Comparison of ENCODE assay signal across 28 cellular contexts in the genomic region with DNA sequence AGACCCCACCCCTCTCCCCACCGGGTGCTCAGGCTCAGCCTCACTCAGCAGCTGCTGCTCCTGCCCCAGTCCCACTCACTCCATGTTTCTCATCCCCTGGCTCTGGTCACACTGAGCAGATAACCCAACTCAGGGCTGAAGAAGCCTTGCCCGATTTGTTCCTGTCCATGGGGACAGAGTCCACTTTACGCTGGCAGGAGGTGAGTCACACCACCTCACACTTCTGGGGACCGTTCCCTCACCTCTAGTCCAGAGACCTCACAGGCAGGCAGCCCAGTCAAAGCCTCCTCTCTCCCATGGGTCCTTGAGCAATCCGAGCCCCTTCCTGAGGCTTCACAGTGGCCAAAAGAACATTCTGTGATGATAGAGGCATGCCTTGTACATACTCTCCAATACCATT. TPM values are rescaled to one million over a fixed set of nuclear protein-coding genes. Genes with fewer than 3 reads are reported as not detected.
A peak's percentile ranks its signal among the peaks of the same experiment; 100 is the strongest.
DNase-seq lines count a peak whose midpoint lies in the region; ATAC-seq and TF ChIP-seq lines count a peak whose summit lies in the region.
"Had no signal": no experiment of that assay in that cellular context is flagged by ENCODE, and none has a peak within 500 bp of the region (broad histone marks: within the 10 kb centered on the region; RNA-seq: fewer than 3 reads in every experiment).

No MANE protein-coding gene starts in this region.

- H2AK5ac ChIP-seq in trophoblast cell (ENCODE audit: low read length) = no peak overlapping the region

- H2AFZ ChIP-seq in SK-N-SH (ENCODE audit: low read depth) (no peak overlapping the region), trophoblast cell (ENCODE audit: insufficient read depth, low read length, poor library complexity) (no peak overlapping the region)
- H2AFZ ChIP-seq: GM23338 had no signal

- no peaks in the 10 kb centered on the region for H3K79me2 ChIP-seq in SK-N-SH (ENCODE audit: insufficient read depth)
- H3K79me2 ChIP-seq in trophoblast cell (ENCODE audit: control insufficient read depth, insufficient read depth, low read length, poor library complexity) = no peaks in the 10 kb centered on the region

- no peaks in the 10 kb centered on the region for H4K20me1 ChIP-seq in SK-N-SH (ENCODE audit: insufficient read depth)

- no peak for DNase-seq in MCF 10A (ENCODE audit: unreplicated experiment)
- no peak for DNase-seq in breast epithelium (ENCODE audit: low spot score in 2 of 2)
- DNase-seq in fibroblast of mammary gland (ENCODE audit: low read depth) = peak; percentile 95
- DNase-seq in omental fat pad (ENCODE audit: low spot score) = no peak
- peak; percentile 72 for DNase-seq in transverse colon
- DNase-seq in SK-N-SH = no peak
- DNase-seq in trophoblast cell = no peak
- DNase-seq: 8988T; activated naive CD4-positive, alpha-beta T cell treated with anti-CD3 and anti-CD28 coated beads, Interleukin-2, amount 10 ng/mL, durations not matched to agents 7 days and 5 days; activated T-cell treated with anti-CD3 and anti-CD28 coated beads, Interleukin-2, amount 50 U/mL, for 72 hours; BE2C; COR-L47; dermis blood vessel endothelial cell; foreskin keratinocyte; immature natural killer cell; left ventricle myocardium superior; midbrain; NCI-H1694 treated with DMSO at 0.1 percent for 48 hours; NCI-H2227 treated with DMSO at 0.1 percent for 48 hours; nephron progenitor cell; stimulated activated CD4-positive, alpha-beta T cell treated with anti-CD3 and anti-CD28 coated beads, Interleukin-4, amount 100 ng/mL, for 4 hours; stimulated activated naive CD8-positive, alpha-beta T cell treated with anti-CD3 and anti-CD28 coated beads, Interleukin-15, amount 100 ng/mL, for 72 hours; T-helper 1 cell; upper lobe of right lung had no signal

- H3K4me3 Mint-ChIP-seq in MCF 10A (ENCODE audit: unreplicated experiment) = no peak overlapping the region
- H3K4me3 Mint-ChIP-seq: activated naive CD4-positive, alpha-beta T cell treated with anti-CD3 and anti-CD28 coated beads, Interleukin-2, amount 10 ng/mL, durations not matched to agents 7 days and 5 days; activated T-cell treated with anti-CD3 and anti-CD28 coated beads, Interleukin-2, amount 50 U/mL, for 72 hours; GM23338; immature natural killer cell; nephron progenitor cell; stimulated activated naive CD8-positive, alpha-beta T cell treated with anti-CD3 and anti-CD28 coated beads, Interleukin-15, amount 100 ng/mL, for 72 hours had no signal

- no peak overlapping the region for H3K23ac ChIP-seq in trophoblast cell (ENCODE audit: low read length)

- no peak for TF ChIP-seq CTCF in MCF 10A (IDR thresholded peaks at IDR 0.05; ENCODE audit: unreplicated experiment)
- no peak for TF ChIP-seq CTCF in breast epithelium (IDR thresholded peaks at IDR 0.05)
- no peak for TF ChIP-seq CTCF in fibroblast of mammary gland (conservative IDR thresholded peaks at IDR 0.05; ENCODE audit: control insufficient read depth, insufficient read depth, low read depth, low read length)
- TF ChIP-seq CTCF in omental fat pad (IDR thresholded peaks at IDR 0.05) = no peak
- TF ChIP-seq CTCF in transverse colon (IDR thresholded peaks at IDR 0.05) = no peak
- TF ChIP-seq CTCF in SK-N-SH (IDR thresholded peaks at IDR 0.05) = no peak

- H2BK5ac ChIP-seq in trophoblast cell (ENCODE audit: low read depth, low read length, poor library complexity) = no peak overlapping the region

- H3K4me2 ChIP-seq in SK-N-SH (no peak overlapping the region), trophoblast cell (ENCODE audit: low read length) (no peak overlapping the region)
- H3K4me2 ChIP-seq: GM23338 had no signal

- H3K36me3 ChIP-seq in breast epithelium (no peaks in the 10 kb centered on the region), transverse colon (no peaks in the 10 kb centered on the region), SK-N-SH (replicated peaks in 1 of 2; ENCODE audit: control insufficient read depth in 1 of 2, insufficient read depth in 2 of 2, low read length in 1 of 2) (no peaks in the 10 kb centered on the region), trophoblast cell (ENCODE audit: control insufficient read depth in 1 of 2, insufficient read depth in 2 of 2, low read length in 2 of 2) (no peaks in the 10 kb centered on the region)
- H3K36me3 ChIP-seq: BE2C, upper lobe of right lung had no signal

- intact Hi-C loops in MCF 10A (cut with micrococcal nuclease) = no loop called here
- intact Hi-C loops in breast epithelium (cut with DNase I; ENCODE audit: low total_unique reads) = no loop called here
- intact Hi-C loops in transverse colon (cut with DNase I; ENCODE audit: low total_unique reads) = no loop called here

- ATAC-seq in omental fat pad (ENCODE audit: low FRiP score) (peak; percentile 55), GM18858 (IDR thresholded peaks at IDR 0.05; ENCODE audit: unreplicated experiment) (no peak)
- ATAC-seq: activated T-cell treated with anti-CD3 and anti-CD28 coated beads, Interleukin-2, amount 50 U/mL, for 72 hours; foreskin keratinocyte; GM23338; left ventricle myocardium superior; stimulated activated naive CD8-positive, alpha-beta T cell treated with anti-CD3 and anti-CD28 coated beads, Interleukin-15, amount 100 ng/mL, for 72 hours; upper lobe of right lung had no signal

- TF ChIP-seq RAD21 in SK-N-SH (IDR thresholded peaks at IDR 0.05; ENCODE audit: low read length) = no peak

- TF ChIP-seq POLR2A in breast epithelium (IDR thresholded peaks at IDR 0.05) (no peak), transverse colon (IDR thresholded peaks at IDR 0.05) (peak; percentile 54)

- H3K9ac ChIP-seq in SK-N-SH (no peak overlapping the region), trophoblast cell (ENCODE audit: low read length) (no peak overlapping the region)

- no peak for TF ChIP-seq EP300 in transverse colon (IDR thresholded peaks at IDR 0.05; ENCODE audit: low read depth)
- no peak for TF ChIP-seq EP300 in SK-N-SH (IDR thresholded peaks at IDR 0.05; ENCODE audit: borderline replicate concordance in 1 of 2, low read depth in 1 of 2, low read length in 1 of 2)

- H3K9me2 ChIP-seq in SK-N-SH = no peaks in the 10 kb centered on the region

- CTCF ChIA-PET in MCF 10A (lab: Yijun Ruan, JAX) = no interaction called here
- CTCF ChIA-PET in SK-N-SH (lab: Yijun Ruan, JAX) = interaction anchor here (1.7 kb wide), 1 partner anchor 54 kb away, joined by 7 read pairs; the partner anchor contains the start of gene CRELD1

- in situ Hi-C loops in transverse colon (cut with MboI; ENCODE audit: low pct_ligation_motif_present in 1 of 4, low pct_unique_long_range_greater_than_20kb in 1 of 4, low sequenced_read_pairs in 3 of 4) = no loop called here

- H3K27ac ChIP-seq in breast epithelium = no peak overlapping the region
- peak overlapping the region in 2 of 4 donors; percentile 17 to 24 for H3K27ac ChIP-seq in transverse colon
- H3K27ac ChIP-seq in SK-N-SH (ENCODE audit: low read depth in 2 of 2, low read length in 1 of 2) = no peak overlapping the region
- no peak overlapping the region for H3K27ac ChIP-seq in trophoblast cell (ENCODE audit: low read depth, low read length)
- H3K27ac ChIP-seq: foreskin keratinocyte, upper lobe of right lung had no signal

- no peak overlapping the region for H2BK12ac ChIP-seq in trophoblast cell (ENCODE audit: low read length)

- no peak overlapping the region for H4K12ac ChIP-seq in trophoblast cell (ENCODE audit: low read depth, low read length)

- H3K4me1 ChIP-seq in breast epithelium = no peaks in the 10 kb centered on the region
- H3K4me1 ChIP-seq in transverse colon = peaks cover 0 to 5% (median under 1%) of the 10 kb centered on the region in 4 donors
- peaks cover 0 to 2% of the 10 kb centered on the region in 2 experiments; a peak in 1 of 4 replicates for H3K4me1 ChIP-seq in SK-N-SH (ENCODE audit: control insufficient read depth in 1 of 2, insufficient read depth in 2 of 2, low read depth in 1 of 2, low read length in 1 of 2)
- peaks cover 0 to 1% of the 10 kb centered on the region in 2 experiments for H3K4me1 ChIP-seq in trophoblast cell (ENCODE audit: control insufficient read depth in 1 of 2, insufficient read depth in 2 of 2, low read length in 2 of 2)
- H3K4me1 ChIP-seq: BE2C, upper lobe of right lung had no signal

- peaks cover 5% of the 10 kb centered on the region for H3K4me1 Mint-ChIP-seq in MCF 10A (ENCODE audit: insufficient read depth, unreplicated experiment)
- H3K4me1 Mint-ChIP-seq: activated naive CD4-positive, alpha-beta T cell treated with anti-CD3 and anti-CD28 coated beads, Interleukin-2, amount 10 ng/mL, durations not matched to agents 7 days and 5 days; nephron progenitor cell; stimulated activated naive CD8-positive, alpha-beta T cell treated with anti-CD3 and anti-CD28 coated beads, Interleukin-15, amount 100 ng/mL, for 72 hours had no signal

- H3K27me3 Mint-ChIP-seq in MCF 10A (ENCODE audit: insufficient read depth, unreplicated experiment) = no peaks in the 10 kb centered on the region

- WGBS in transverse colon (ENCODE audit: low coverage in 1 of 2), 2 donors = 33 to 66% methylated on average over 1 to 5 of the region's 5 CpGs
- 50% methylated on average over 2 of the region's 5 CpGs for WGBS in SK-N-SH (ENCODE audit: low lambda C conversion rate)
- WGBS in trophoblast cell (ENCODE audit: extremely low coverage, insufficient coverage, insufficient read length) = no CpG with 5 or more reads among the region's 5 CpGs

- no peaks in the 10 kb centered on the region for H3K36me3 Mint-ChIP-seq in MCF 10A (ENCODE audit: insufficient read depth, unreplicated experiment)
- H3K36me3 Mint-ChIP-seq: activated naive CD4-positive, alpha-beta T cell treated with anti-CD3 and anti-CD28 coated beads, Interleukin-2, amount 10 ng/mL, durations not matched to agents 7 days and 5 days; immature natural killer cell had no signal

- peaks cover 7% of the 10 kb centered on the region for H3F3A ChIP-seq in SK-N-SH (replicated peaks; ENCODE audit: insufficient read depth)

- H3K79me1 ChIP-seq in trophoblast cell (ENCODE audit: low read length) = no peaks in the 10 kb centered on the region

- no peak overlapping the region for H4K8ac ChIP-seq in trophoblast cell (ENCODE audit: low read depth, low read length)

- H4K91ac ChIP-seq in trophoblast cell (ENCODE audit: low read depth, low read length) = no peak overlapping the region

- no peaks in the 10 kb centered on the region for H3K27me3 ChIP-seq in breast epithelium
- H3K27me3 ChIP-seq in transverse colon = no peaks in the 10 kb centered on the region
- H3K27me3 ChIP-seq in SK-N-SH (ENCODE audit: insufficient read depth) = no peaks in the 10 kb centered on the region
- H3K27me3 ChIP-seq in trophoblast cell (ENCODE audit: insufficient read depth, low read length) = no peaks in the 10 kb centered on the region
- H3K27me3 ChIP-seq: BE2C, foreskin keratinocyte, upper lobe of right lung had no signal

- peak overlapping the region in 1 of 3 donors; percentile 11 for H3K4me3 ChIP-seq in breast epithelium
- H3K4me3 ChIP-seq in fibroblast of mammary gland (ENCODE audit: control insufficient read depth, low read depth, low read length) = no peak overlapping the region
- H3K4me3 ChIP-seq in transverse colon = no peak overlapping the region
- no peak overlapping the region for H3K4me3 ChIP-seq in SK-N-SH (ENCODE audit: low read depth in 2 of 2, low read length in 1 of 2)
- H3K4me3 ChIP-seq in trophoblast cell (ENCODE audit: low read depth, low read length) = no peak overlapping the region
- H3K4me3 ChIP-seq: GM23338, upper lobe of right lung had no signal

- H3K18ac ChIP-seq in trophoblast cell (ENCODE audit: low read length) = no peak overlapping the region

- BruUV-seq in MCF 10A (replicated peaks; lab: Mats Ljungman, UMichigan) = no TSS peak

- H3K4ac ChIP-seq in trophoblast cell (ENCODE audit: low read depth, low read length) = no peak overlapping the region

- no peaks in the 10 kb centered on the region for H3K9me3 Mint-ChIP-seq in MCF 10A (ENCODE audit: unreplicated experiment)
- H3K9me3 Mint-ChIP-seq: activated naive CD4-positive, alpha-beta T cell treated with anti-CD3 and anti-CD28 coated beads, Interleukin-2, amount 10 ng/mL, durations not matched to agents 7 days and 5 days; activated T-cell treated with anti-CD3 and anti-CD28 coated beads, Interleukin-2, amount 50 U/mL, for 72 hours; GM23338; immature natural killer cell; nephron progenitor cell; stimulated activated naive CD8-positive, alpha-beta T cell treated with anti-CD3 and anti-CD28 coated beads, Interleukin-15, amount 100 ng/mL, for 72 hours had no signal

- no peak overlapping the region for H2BK120ac ChIP-seq in trophoblast cell (ENCODE audit: insufficient read depth, low read length, poor library complexity)

- H3K14ac ChIP-seq in trophoblast cell (ENCODE audit: low read length) = no peak overlapping the region

- H3K27ac Mint-ChIP-seq in MCF 10A (ENCODE audit: low read depth, unreplicated experiment) = peak overlapping the region; percentile 27
- H3K27ac Mint-ChIP-seq: activated naive CD4-positive, alpha-beta T cell treated with anti-CD3 and anti-CD28 coated beads, Interleukin-2, amount 10 ng/mL, durations not matched to agents 7 days and 5 days; activated T-cell treated with anti-CD3 and anti-CD28 coated beads, Interleukin-2, amount 50 U/mL, for 72 hours; GM23338; immature natural killer cell; nephron progenitor cell; progenitor cell of endocrine pancreas had no signal

- POLR2A ChIA-PET in MCF 10A (lab: Yijun Ruan, JAX) = interaction anchor here (0.9 to 1.5 kb wide), 4 partner anchors 13 to 32 kb away, joined by 3 to 7 read pairs (median 4); no protein-coding TSS in a partner anchor
- POLR2A ChIA-PET in SK-N-SH (lab: Yijun Ruan, JAX) = no interaction called here

- H3K9me3 ChIP-seq in breast epithelium (no peaks in the 10 kb centered on the region), transverse colon (no peaks in the 10 kb centered on the region), SK-N-SH (no peaks in the 10 kb centered on the region), trophoblast cell (ENCODE audit: insufficient read depth, low read depth, low read length) (no peaks in the 10 kb centered on the region)
- H3K9me3 ChIP-seq: BE2C, upper lobe of right lung had no signal

RNA-seq across cellular contexts. Expression of gene CIDEC, which starts 1.4 kb away (rescaled TPM):
- total RNA-seq in MCF 10A (2022) (not detected in 2 replicates), breast epithelium (1,000 to 10,000 TPM in 1 of 3 donors, 100 to 1,000 TPM in 1, 10 to 100 TPM in 1; 92.3 to 1,697 (median 153) TPM), omental fat pad (1,000 to 10,000 TPM in 1 of 4 donors, 100 to 1,000 TPM in 3; 318 to 1,481 (median 713) TPM), transverse colon (10 to 100 TPM in 3 of 4 donors, under 1 TPM in 1; 1.00 to 50.5 (median 48.0) TPM)
- polyA plus RNA-seq in SK-N-SH (2012; rRNA removed) = 0.11 TPM in 1 of 2 replicates, not detected in the other
- polyA plus RNA-seq in SK-N-SH (2012; cell fraction: cytosol; rRNA removed) = 0.04 and 0.08 TPM in 2 replicates
- not detected in 2 replicates for polyA plus RNA-seq in SK-N-SH (2012; cell fraction: nucleus; rRNA removed)
- 0.11 TPM in 2 replicates for polyA plus RNA-seq in trophoblast cell (2013)
- total RNA-seq: Daoy, dermis blood vessel endothelial cell, foreskin keratinocyte, GM23338, progenitor cell of endocrine pancreas, upper lobe of right lung had no signal
- polyA plus RNA-seq: GM23338, immature natural killer cell had no signal

RNA-seq across cellular contexts. Expression of gene JAGN1, which starts 11.7 kb away (rescaled TPM):
- 49.7 and 55.4 TPM in 2 replicates for total RNA-seq in MCF 10A (2022)
- 10 to 100 TPM; 34.1 to 73.1 (median 56.5) TPM for total RNA-seq in breast epithelium
- total RNA-seq in omental fat pad = 10 to 100 TPM; 50.4 to 91.0 (median 75.6) TPM
- total RNA-seq in transverse colon = 10 to 100 TPM in 3 of 4 donors, 1 to 10 TPM in 1; 5.8 to 73.0 (median 28.5) TPM
- polyA plus RNA-seq in SK-N-SH (2012; rRNA removed) = 40.9 and 41.6 TPM in 2 replicates
- polyA plus RNA-seq in SK-N-SH (2012; cell fraction: cytosol; rRNA removed) = 33.4 and 42.7 TPM in 2 replicates
- polyA plus RNA-seq in SK-N-SH (2012; cell fraction: nucleus; rRNA removed) = 11.4 and 15.2 TPM in 2 replicates
- polyA plus RNA-seq in trophoblast cell (2013) = 19.5 and 20.3 TPM in 2 replicates

RNA-seq across cellular contexts. Expression of gene IL17RE, which starts 23.9 kb away (rescaled TPM):
- total RNA-seq in MCF 10A (2022) (5.0 and 5.5 TPM in 2 replicates), breast epithelium (10 to 100 TPM; 11.5 to 22.0 (median 11.7) TPM), omental fat pad (10 to 100 TPM in 2 of 4 donors, 1 to 10 TPM in 2; 7.7 to 13.8 (median 10.3) TPM), transverse colon (100 to 1,000 TPM in 2 of 4 donors, 10 to 100 TPM in 2; 81.5 to 178 (median 108) TPM)
- polyA plus RNA-seq in SK-N-SH (2012; rRNA removed) = 0.76 and 0.95 TPM in 2 replicates
- 0.24 and 0.30 TPM in 2 replicates for polyA plus RNA-seq in SK-N-SH (2012; cell fraction: cytosol; rRNA removed)
- polyA plus RNA-seq in SK-N-SH (2012; cell fraction: nucleus; rRNA removed) = 2.9 and 3.1 TPM in 2 replicates
- polyA plus RNA-seq in trophoblast cell (2013) = 5.2 and 5.9 TPM in 2 replicates

RNA-seq across cellular contexts. Expression of gene RPUSD3, which starts 34.9 kb away (rescaled TPM):
- total RNA-seq in MCF 10A (2022) = 40.3 and 40.7 TPM in 2 replicates
- total RNA-seq in breast epithelium = 10 to 100 TPM; 33.4 to 41.3 (median 38.3) TPM
- 10 to 100 TPM; 18.4 to 44.9 (median 35.4) TPM for total RNA-seq in omental fat pad
- 10 to 100 TPM; 34.1 to 78.0 (median 43.9) TPM for total RNA-seq in transverse colon
- polyA plus RNA-seq in SK-N-SH (2012; rRNA removed) = 43.4 and 48.0 TPM in 2 replicates
- 21.7 and 28.2 TPM in 2 replicates for polyA plus RNA-seq in SK-N-SH (2012; cell fraction: cytosol; rRNA removed)
- 44.5 and 46.6 TPM in 2 replicates for polyA plus RNA-seq in SK-N-SH (2012; cell fraction: nucleus; rRNA removed)
- polyA plus RNA-seq in trophoblast cell (2013) = 40.2 and 42.5 TPM in 2 replicates

RNA-seq across cellular contexts. Expression of gene IL17RC, which starts 38.2 kb away (rescaled TPM):
- total RNA-seq in MCF 10A (2022) (25.7 and 30.1 TPM in 2 replicates), breast epithelium (100 to 1,000 TPM in 1 of 3 donors, 10 to 100 TPM in 2; 59.6 to 119 (median 90.6) TPM), omental fat pad (10 to 100 TPM; 53.4 to 97.6 (median 58.2) TPM), transverse colon (10 to 100 TPM; 61.1 to 74.4 (median 67.1) TPM)
- polyA plus RNA-seq in SK-N-SH (2012; rRNA removed) = 17.3 and 17.9 TPM in 2 replicates
- 6.7 and 11.4 TPM in 2 replicates for polyA plus RNA-seq in SK-N-SH (2012; cell fraction: cytosol; rRNA removed)
- polyA plus RNA-seq in SK-N-SH (2012; cell fraction: nucleus; rRNA removed) = 52.7 and 62.2 TPM in 2 replicates
- 14.2 and 15.0 TPM in 2 replicates for polyA plus RNA-seq in trophoblast cell (2013)

Comparison
In these comparisons a context has a peak if more than half of its experiments do, and no peak if none do; other contexts are left out.
1. DNase-seq: peak in fibroblast of mammary gland (single experiment) and transverse colon (single experiment); none in MCF 10A (single experiment), breast epithelium (0 of 2), omental fat pad (single experiment), SK-N-SH (single experiment) and trophoblast cell (0 of 2).